Comparison of ENCODE assay signal across 9 cellular contexts in genomic region chr3:89113887-89114840, GRCh38. TPM values are rescaled to one million over a fixed set of nuclear protein-coding genes. Genes with fewer than 3 reads are reported as not detected.
A peak's percentile ranks its signal among the peaks of the same experiment; 100 is the strongest.
DNase-seq lines count a peak whose midpoint lies in the region; TF ChIP-seq lines count a peak whose summit lies in the region.
"Had no signal": no experiment of that assay in that cellular context is flagged by ENCODE, and none has a peak within 500 bp of the region (broad histone marks: within the 10 kb centered on the region; RNA-seq: fewer than 3 reads in every experiment).

No MANE protein-coding gene starts in this region.

- H3K36me3 Mint-ChIP-seq in HFFc6 (ENCODE audit: low read depth), result no peaks in the 10 kb centered on the region

- H3K9me3 ChIP-seq in neuron (ENCODE audit: low read length), result no peaks in the 10 kb centered on the region

- H3K4me3 ChIP-seq in neuron (ENCODE audit: low read length), result peak overlapping the region; percentile 47

- peak overlapping the region; percentile 83; the same call in 1 of the 2 replicates for H3K4me3 Mint-ChIP-seq in HFFc6

- TF ChIP-seq CTCF in HFFc6 (IDR thresholded peaks at IDR 0.05), result peak; percentile 46

- peak overlapping the region; percentile 27 for H2AFZ ChIP-seq in neuron (ENCODE audit: low read depth, low read length)

- H3K27me3 ChIP-seq in neuron (ENCODE audit: insufficient read depth, low read length), result no peaks in the 10 kb centered on the region

- no peaks in the 10 kb centered on the region for H3K36me3 ChIP-seq in neuron (ENCODE audit: insufficient read depth, low read length)

- H3K4me1 Mint-ChIP-seq in HFFc6 (ENCODE audit: low read depth), result no peaks in the 10 kb centered on the region

- peaks cover 24% of the 10 kb centered on the region for H3K4me1 ChIP-seq in neuron (ENCODE audit: insufficient read depth, low read length)

- DNase-seq in NCI-H2081 (lab: John Stamatoyannopoulos, UW) (peak; percentile 59 to 76), NCI-H2081 treated with DMSO at 0.1 percent for 48 hours (lab: John Stamatoyannopoulos, UW) (no peak), HFFc6 (no peak), NCI-H1694 treated with DMSO at 0.1 percent for 48 hours (lab: John Stamatoyannopoulos, UW) (peak; percentile 26), globus pallidus (ENCODE audit: low spot score) (peak; percentile 40), AML-193 (lab: John Stamatoyannopoulos, UW) (no peak)
- DNase-seq in activated naive CD4-positive, alpha-beta T cell treated with Interleukin-2 at 50 U/mL for 16 hours, result peak; percentile 30
- DNase-seq: DND-41 had no signal

- H3K27me3 Mint-ChIP-seq in HFFc6 (ENCODE audit: insufficient read depth), result peaks cover 2% of the 10 kb centered on the region; the same call in 1 of the 2 replicates

- H3K9me3 Mint-ChIP-seq in HFFc6, result no peaks in the 10 kb centered on the region

- H3K27ac Mint-ChIP-seq in HFFc6, result no peak overlapping the region

RNA-seq across cellular contexts. Expression of gene EPHA3, which starts 6.7 kb away (rescaled TPM):
- under 1 TPM in 3 of 6 experiments, not detected in 3; 0.09 to 0.13 (median 0.11) TPM for total RNA-seq in HFFc6 (2021; fragmentation: NEBNext Ultra II Directional; extraction: Animal tissue kit (Norgen Biotek cat#: 25700))

Comparison
In these comparisons a context has a peak if more than half of its experiments do, and no peak if none do; other contexts are left out.
1. DNase-seq: peak in NCI-H2081 (2 of 2), NCI-H1694 treated with DMSO at 0.1 percent for 48 hours (single experiment), activated naive CD4-positive, alpha-beta T cell treated with Interleukin-2 at 50 U/mL for 16 hours (single experiment) and globus pallidus (single experiment); none in NCI-H2081 treated with DMSO at 0.1 percent for 48 hours (single experiment), HFFc6 (single experiment) and AML-193 (0 of 2).